Comparison of ENCODE assay signal across 10 cellular contexts in genomic region chr19:1169921-1170885, GRCh38. TPM values are rescaled to one million over a fixed set of nuclear protein-coding genes. Genes with fewer than 3 reads are reported as not detected.
DNase-seq lines count a peak whose midpoint lies in the region; ATAC-seq and TF ChIP-seq lines count a peak whose summit lies in the region.
"Had no signal": no experiment of that assay in that cellular context is flagged by ENCODE, and none has a peak within 500 bp of the region (broad histone marks: within the 10 kb centered on the region; RNA-seq: fewer than 3 reads in every experiment).

No MANE protein-coding gene starts in this region.

- H3K4me3 ChIP-seq in PC-9 (peak overlapping the region; percentile 78; the same call in 1 of the 2 replicates), endocrine pancreas (ENCODE audit: control insufficient read depth, insufficient read depth, low read length) (no peak overlapping the region), osteoblast (ENCODE audit: insufficient read depth, low read length) (no peak overlapping the region), HAP-1 (no peak overlapping the region)

- no peak for TF ChIP-seq CTCF in C4-2B (conservative IDR thresholded peaks at IDR 0.05)
- TF ChIP-seq CTCF in PC-9 (conservative IDR thresholded peaks at IDR 0.05), result no peak
- no peak for TF ChIP-seq CTCF in osteoblast (IDR thresholded peaks at IDR 0.05; ENCODE audit: extremely low read depth, low read depth, low read length)

- in situ Hi-C loops in HAP-1 (cut with MboI; ENCODE audit: low sequenced_read_pairs), result no loop called here

- peaks cover 48% of the 10 kb centered on the region for H3F3A ChIP-seq in PC-9 (ENCODE audit: insufficient read depth, low read depth)

- H3K27ac ChIP-seq in C4-2B (peak overlapping the region; percentile 99), PC-9 (peak overlapping the region; percentile 84), osteoblast (ENCODE audit: low read depth, low read length) (peak overlapping the region; percentile 91)

- H4K20me1 ChIP-seq in PC-9 (ENCODE audit: insufficient read depth) (peaks cover 21% of the 10 kb centered on the region), osteoblast (ENCODE audit: insufficient read depth, low read length) (peaks cover 40% of the 10 kb centered on the region)

- H3K9me2 ChIP-seq in PC-9 (ENCODE audit: insufficient read depth), result no peaks in the 10 kb centered on the region

- no peak overlapping the region for H2AFZ ChIP-seq in PC-9
- no peak overlapping the region for H2AFZ ChIP-seq in osteoblast (ENCODE audit: low read length)

- peak overlapping the region; percentile 99 for H3K4me2 ChIP-seq in PC-9
- H3K4me2 ChIP-seq in osteoblast (ENCODE audit: insufficient read depth, low read length), result peak overlapping the region; percentile 48

- POLR2A ChIA-PET in PC-9 (lab: Charles Lee; ENCODE audit: unreplicated experiment), result interaction anchor here (0.7 kb wide), 1 partner anchor 19 kb away, joined by 6 read pairs; no protein-coding TSS in a partner anchor

- CTCF ChIA-PET in PC-9 (lab: Charles Lee), result no interaction called here

- H3K9ac ChIP-seq in endocrine pancreas (ENCODE audit: control insufficient read depth, insufficient read depth, low read length), result peak overlapping the region; percentile 88

- DNase-seq in PC-9 (peak; percentile 79 to 85), osteoblast (ENCODE audit: insufficient read length, low spot score, missing footprints) (peak; percentile 86), NCI-H1105 (lab: John Stamatoyannopoulos, UW) (no peak), HAP-1 (ENCODE audit: low spot score in 2 of 2) (no peak), cerebellar nuclear complex (lab: John Stamatoyannopoulos, UW) (no peak)
- DNase-seq: NCI-H1417; stimulated activated CD4-positive, alpha-beta T cell treated with anti-CD3 and anti-CD28 coated beads, Interleukin-1b, Interleukin-23, amount 100 ng/mL, for 48 hours had no signal

- H3K79me2 ChIP-seq in PC-9 (ENCODE audit: low read depth), result peaks cover 86% of the 10 kb centered on the region
- peaks cover 85% of the 10 kb centered on the region for H3K79me2 ChIP-seq in osteoblast (ENCODE audit: insufficient read depth, low read length)

- BruUV-seq in PC-9 (replicated peaks; lab: Mats Ljungman, UMichigan), result no TSS peak

- ATAC-seq in HG02571 (IDR thresholded peaks at IDR 0.05; ENCODE audit: unreplicated experiment), result no peak

- H3K9me3 ChIP-seq in PC-9 (ENCODE audit: insufficient read depth, low read depth) (no peaks in the 10 kb centered on the region), endocrine pancreas (ENCODE audit: control insufficient read depth, low read length) (no peaks in the 10 kb centered on the region), osteoblast (ENCODE audit: low read depth, low read length) (no peaks in the 10 kb centered on the region), HAP-1 (no peaks in the 10 kb centered on the region)

- H3K27me3 ChIP-seq in PC-9 (ENCODE audit: insufficient read depth, low read depth) (no peaks in the 10 kb centered on the region), endocrine pancreas (ENCODE audit: control insufficient read depth, insufficient read depth, low read length) (no peaks in the 10 kb centered on the region), osteoblast (ENCODE audit: insufficient read depth, low read length) (no peaks in the 10 kb centered on the region), HAP-1 (ENCODE audit: low read depth) (no peaks in the 10 kb centered on the region)

- intact Hi-C loops in PC-9 (cut with micrococcal nuclease; ENCODE audit: unreplicated experiment), result loop anchor here (2.0 kb wide), 2 partner anchors 15 to 67 kb away; partner anchors contain the start of gene GPX4

- H3K4me1 ChIP-seq in PC-9 (replicated peaks; ENCODE audit: insufficient read depth) (peaks cover 46% of the 10 kb centered on the region), endocrine pancreas (ENCODE audit: control insufficient read depth, insufficient read depth, low read length) (no peaks in the 10 kb centered on the region), osteoblast (ENCODE audit: insufficient read depth, low read length) (peaks cover 37% of the 10 kb centered on the region), HAP-1 (peaks cover 5% of the 10 kb centered on the region)

- H3K36me3 ChIP-seq in PC-9 (ENCODE audit: low read depth) (no peaks in the 10 kb centered on the region), endocrine pancreas (ENCODE audit: control insufficient read depth, insufficient read depth, low read length) (no peaks in the 10 kb centered on the region), osteoblast (ENCODE audit: insufficient read depth, low read length) (peaks cover 5% of the 10 kb centered on the region), HAP-1 (replicated peaks) (peaks cover 5% of the 10 kb centered on the region; the same call in 1 of the 2 replicates)

RNA-seq across cellular contexts. Expression of gene SBNO2, which starts 3.9 kb away (rescaled TPM):
- 75.6 and 82.4 TPM in 2 replicates for total RNA-seq in PC-9 (2021)
- 58.0 and 69.1 TPM in 2 replicates for total RNA-seq in osteoblast

RNA-seq across cellular contexts. Expression of gene STK11, which starts 35.4 kb away (rescaled TPM):
- 53.0 and 59.5 TPM in 2 replicates for total RNA-seq in PC-9 (2021)
- 75.7 and 100 TPM in 2 replicates for total RNA-seq in osteoblast

Comparison
In these comparisons a context has a peak if more than half of its experiments do, and no peak if none do; other contexts are left out.
1. DNase-seq: peak in PC-9 (2 of 2) and osteoblast (single experiment); none in NCI-H1105 (single experiment), HAP-1 (0 of 2) and cerebellar nuclear complex (0 of 2).
2. Peak in every context shown above with its lines, with median percentiles within 50 percentile points of each other: H3K27ac ChIP-seq.